ENCODE assay signal across 1 cellular context in the genomic region with DNA sequence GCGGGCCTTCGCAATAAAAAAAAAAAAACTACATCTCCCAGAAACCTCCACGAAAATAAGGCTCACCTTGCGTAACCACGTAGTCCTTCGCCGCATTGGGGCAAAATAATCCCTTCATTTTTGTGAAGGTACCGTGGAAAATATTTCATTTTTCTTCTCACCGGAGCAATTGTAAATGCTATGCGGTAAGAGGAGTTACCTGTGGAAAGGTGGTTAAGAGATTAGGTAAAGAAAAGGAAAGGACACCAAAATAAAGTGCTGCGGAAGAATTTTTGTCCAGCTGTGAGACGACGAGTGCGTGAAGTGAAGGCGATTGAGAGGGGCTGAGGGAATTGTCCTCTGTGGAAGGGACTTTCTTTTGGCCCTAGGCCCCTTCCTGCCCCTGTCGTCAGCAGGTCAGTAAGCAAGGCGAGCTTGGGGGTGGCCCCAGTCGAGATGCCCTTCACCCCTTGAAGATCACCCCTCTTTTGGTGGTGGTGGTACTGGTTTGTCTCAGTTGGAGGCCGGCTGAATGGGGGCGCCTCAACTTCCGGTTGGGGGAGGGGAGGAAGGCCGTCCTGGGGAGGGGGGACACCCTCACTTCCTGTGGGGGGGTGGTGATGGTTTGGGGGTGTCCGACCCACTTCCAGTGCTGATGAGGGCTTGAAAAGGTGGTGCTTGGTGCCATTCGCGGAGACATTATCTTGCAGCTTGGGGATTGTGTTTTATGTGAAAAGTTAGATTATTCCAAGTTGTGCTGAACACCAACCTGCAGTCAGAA.
A peak's percentile ranks its signal among the peaks of the same experiment; 100 is the strongest.
TF ChIP-seq lines count a peak whose summit lies in the region.

A gene (plus strand): TSS at position 279 of the 760 bp plus-strand sequence. CDS start 37,520 bp downstream, outside the sequence.

TF ChIP-seq in A549, 52 proteins besides CTCF, POLR2A, EP300 and RAD21 (continued from another document):
- TF ChIP-seq, protein P1, sequence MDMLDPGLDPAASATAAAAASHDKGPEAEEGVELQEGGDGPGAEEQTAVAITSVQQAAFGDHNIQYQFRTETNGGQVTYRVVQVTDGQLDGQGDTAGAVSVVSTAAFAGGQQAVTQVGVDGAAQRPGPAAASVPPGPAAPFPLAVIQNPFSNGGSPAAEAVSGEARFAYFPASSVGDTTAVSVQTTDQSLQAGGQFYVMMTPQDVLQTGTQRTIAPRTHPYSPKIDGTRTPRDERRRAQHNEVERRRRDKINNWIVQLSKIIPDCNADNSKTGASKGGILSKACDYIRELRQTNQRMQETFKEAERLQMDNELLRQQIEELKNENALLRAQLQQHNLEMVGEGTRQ (IDR thresholded peaks at IDR 0.05), result no peak
- TF ChIP-seq RCOR1 (IDR thresholded peaks at IDR 0.05; ENCODE audit: low read depth, low read length) (no peak), CHD2 (IDR thresholded peaks at IDR 0.05; ENCODE audit: low read length, partially characterized antibody) (peak; percentile 80), SREBF2 (IDR thresholded peaks at IDR 0.05) (no peak), PHF8 (IDR thresholded peaks at IDR 0.05; ENCODE audit: borderline replicate concordance, low read depth) (peak; percentile 82), POLR2AphosphoS2 (conservative IDR thresholded peaks at IDR 0.05; ENCODE audit: low read length) (no peak), JUN (IDR thresholded peaks at IDR 0.05) (peak; percentile 78 to 89; a peak in 3 of 5 replicates), MAZ (IDR thresholded peaks at IDR 0.05; ENCODE audit: borderline replicate concordance, low read depth, low read length) (no peak; the same call in 1 of the 2 replicates), EHF (CRISPR knock-in tag; IDR thresholded peaks at IDR 0.05) (peak; percentile 38; the same call in 1 of the 2 replicates), RARB (CRISPR knock-in tag; IDR thresholded peaks at IDR 0.05) (0 out of 2 replicates have a peak, but pooled peaks have one; percentile 67), EHMT2 (IDR thresholded peaks at IDR 0.05; ENCODE audit: low read depth) (no peak)
- TF ChIP-seq, protein P2, sequence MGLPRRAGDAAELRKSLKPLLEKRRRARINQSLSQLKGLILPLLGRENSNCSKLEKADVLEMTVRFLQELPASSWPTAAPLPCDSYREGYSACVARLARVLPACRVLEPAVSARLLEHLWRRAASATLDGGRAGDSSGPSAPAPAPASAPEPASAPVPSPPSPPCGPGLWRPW (IDR thresholded peaks at IDR 0.05), result peak; percentile 88
